ENCODE assay signal across 8 cellular contexts in the genomic region with DNA sequence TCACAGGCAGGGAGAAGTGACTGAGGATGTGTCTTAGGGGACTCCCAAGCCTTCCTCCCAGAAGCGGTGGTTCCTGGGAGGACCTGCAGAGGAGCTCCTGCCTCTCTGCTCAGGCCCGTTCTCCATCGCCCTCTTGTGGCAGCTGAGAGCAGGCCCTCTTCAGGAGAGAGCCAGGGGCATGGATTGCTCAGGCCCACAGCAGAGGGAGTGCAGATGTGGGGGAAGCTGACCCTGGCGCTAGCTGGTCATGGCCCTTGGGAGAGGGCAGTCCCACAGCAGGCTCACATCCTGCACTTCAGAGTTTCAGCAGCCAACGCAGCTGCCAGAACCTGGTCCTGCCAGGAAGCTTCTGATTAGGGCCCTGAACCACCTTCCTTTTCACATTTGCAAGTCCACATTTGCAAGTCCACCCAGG.
DNase-seq lines count a peak whose midpoint lies in the region; ATAC-seq and TF ChIP-seq lines count a peak whose summit lies in the region.

No MANE protein-coding gene starts in this region.

- H4K5ac ChIP-seq in IMR-90 (ENCODE audit: low read depth, low read length), result no peak overlapping the region

- intact Hi-C loops in IMR-90 (cut with micrococcal nuclease), result no loop called here
- intact Hi-C loops in head of caudate nucleus (cut with DNase I), result no loop called here

- H2BK120ac ChIP-seq in IMR-90 (ENCODE audit: low read depth, low read length), result no peak overlapping the region

- H3K23ac ChIP-seq in IMR-90 (ENCODE audit: low read depth, low read length), result no peak overlapping the region

- no peak overlapping the region for H3K4ac ChIP-seq in IMR-90 (ENCODE audit: low read depth, low read length)

- TF ChIP-seq CTCF in IMR-90 (conservative IDR thresholded peaks at IDR 0.05; ENCODE audit: low read depth, low read length) (peak; percentile 74), retinal pigment epithelial cell (conservative IDR thresholded peaks at IDR 0.05; ENCODE audit: low read depth, low read length) (peak; percentile 91)

- H3K4me1 ChIP-seq in IMR-90 (ENCODE audit: control insufficient read depth, insufficient read depth, low read length) (no peaks in the 10 kb centered on the region), SJSA1 (replicated peaks) (no peaks in the 10 kb centered on the region)

- H3K14ac ChIP-seq in IMR-90 (replicated peaks; ENCODE audit: low read depth, low read length), result no peak overlapping the region

- peak; percentile 24; the same call in 1 of the 2 replicates for TF ChIP-seq RAD21 in IMR-90 (IDR thresholded peaks at IDR 0.05; ENCODE audit: low read length)

- DNase-seq in COLO829 (ENCODE audit: low spot score), result peak; percentile 75
- DNase-seq in IMR-90, result peak; percentile 65
- DNase-seq in SJSA1 (ENCODE audit: low read depth in 1 of 2, low spot score in 2 of 2), result peak; percentile 42 to 81
- peak; percentile 91 for DNase-seq in activated effector memory CD4-positive, alpha-beta T cell treated with anti-CD3 and anti-CD28 coated beads, Interleukin-2, amount 50 U/mL, for 16 hours
- DNase-seq in head of caudate nucleus, result peak in 40 of 42 donors; percentile 21 to 77 (median 52)
- no peak for DNase-seq in retinal pigment epithelial cell (ENCODE audit: low read depth)

- H3K4me3 ChIP-seq in IMR-90 (ENCODE audit: insufficient read depth, low read depth, low read length) (no peak overlapping the region), SJSA1 (no peak overlapping the region), retinal pigment epithelial cell (ENCODE audit: low read length) (no peak overlapping the region)

- H3K4me2 ChIP-seq in IMR-90 (ENCODE audit: low read depth, low read length), result no peak overlapping the region

- no peaks in the 10 kb centered on the region for H3K9me1 ChIP-seq in IMR-90 (ENCODE audit: insufficient read depth, low read length)

- H3K36me3 ChIP-seq in IMR-90 (ENCODE audit: control insufficient read depth, insufficient read depth, low read length), result no peaks in the 10 kb centered on the region
- H3K36me3 ChIP-seq in SJSA1, result no peaks in the 10 kb centered on the region

- H4K91ac ChIP-seq in IMR-90 (ENCODE audit: insufficient read depth, low read depth, low read length), result no peak overlapping the region

- H2BK20ac ChIP-seq in IMR-90 (ENCODE audit: low read depth, low read length), result no peak overlapping the region

- no peak overlapping the region for H3K18ac ChIP-seq in IMR-90 (ENCODE audit: low read depth, low read length)

- H3K27ac ChIP-seq in IMR-90 (ENCODE audit: insufficient read depth, low read length) (no peak overlapping the region), SJSA1 (no peak overlapping the region)

- H3K9me3 ChIP-seq in IMR-90 (ENCODE audit: control insufficient read depth, insufficient read depth, low read length), result no peaks in the 10 kb centered on the region
- no peaks in the 10 kb centered on the region for H3K9me3 ChIP-seq in SJSA1 (replicated peaks)

- H2AFZ ChIP-seq in IMR-90 (replicated peaks; ENCODE audit: low read length, poor library complexity), result peak overlapping the region; percentile 57

- POLR2A ChIA-PET in IMR-90 (lab: Charles Lee; ENCODE audit: unreplicated experiment), result no interaction called here

- TF ChIP-seq POLR2A in IMR-90 (IDR thresholded peaks at IDR 0.05; ENCODE audit: low read depth, low read length), result no peak

- H4K20me1 ChIP-seq in IMR-90 (ENCODE audit: insufficient read depth, low read length), result no peaks in the 10 kb centered on the region

- ATAC-seq in GM21360 (IDR thresholded peaks at IDR 0.05; ENCODE audit: unreplicated experiment) (peak; percentile 62), IMR-90 (ENCODE audit: low read depth) (peak; percentile 81), HG03378 (IDR thresholded peaks at IDR 0.05; ENCODE audit: unreplicated experiment) (no peak)

- H3K56ac ChIP-seq in IMR-90 (ENCODE audit: extremely low read depth, insufficient read depth, low read length), result no peak overlapping the region

- no TSS peak for BruUV-seq in IMR-90 (replicated peaks; lab: Mats Ljungman, UMichigan)

- H4K8ac ChIP-seq in IMR-90 (ENCODE audit: low read depth in 2 of 2, low read length in 2 of 2), result no peak overlapping the region

- dilution Hi-C loops in IMR-90 (cut with HindIII; ENCODE audit: low sequenced_read_pairs, unreplicated experiment), result no loop called here

- no peaks in the 10 kb centered on the region for H3K79me1 ChIP-seq in IMR-90 (ENCODE audit: low read depth in 1 of 2, low read length in 2 of 2)

- H2BK15ac ChIP-seq in IMR-90 (ENCODE audit: low read depth, low read length), result no peak overlapping the region

- H3K27me3 ChIP-seq in IMR-90 (ENCODE audit: control insufficient read depth, insufficient read depth, low read length), result no peaks in the 10 kb centered on the region
- no peaks in the 10 kb centered on the region for H3K27me3 ChIP-seq in SJSA1 (replicated peaks)

- H2BK5ac ChIP-seq in IMR-90 (ENCODE audit: low read depth, low read length, poor library complexity, severe bottlenecking), result no peak overlapping the region

- H2AK5ac ChIP-seq in IMR-90 (ENCODE audit: low read depth, low read length), result no peak overlapping the region

- H2AK9ac ChIP-seq in IMR-90 (replicated peaks; ENCODE audit: low read depth, low read length, poor library complexity), result no peak overlapping the region

- in situ Hi-C loops in IMR-90 (cut with MboI; ENCODE audit: low sequenced_read_pairs), result no loop called here

- 100% methylated on average over 1 of the region's 5 CpGs; no CpG with 5 or more reads in 1 of the 2 experiments for WGBS in IMR-90 (ENCODE audit: extremely low coverage in 2 of 2, insufficient read length in 1 of 2), 2 experiments

- no peak overlapping the region for H3K9ac ChIP-seq in IMR-90 (ENCODE audit: low read depth, low read length)

- CTCF ChIA-PET in IMR-90 (lab: Yijun Ruan, JAX), result interaction anchor here (0.9 to 3.5 kb wide), 6 partner anchors 12 to 259 kb away, joined by 3 to 14 read pairs (median 6); no protein-coding TSS in a partner anchor

TF ChIP-seq in IMR-90, 13 proteins besides CTCF, POLR2A, EP300 and RAD21:
- TF ChIP-seq SMC3 (IDR thresholded peaks at IDR 0.05; ENCODE audit: low read depth, low read length) (no peak), MXI1 (IDR thresholded peaks at IDR 0.05; ENCODE audit: borderline replicate concordance, low read depth, low read length) (no peak), MAFK (IDR thresholded peaks at IDR 0.05; ENCODE audit: low read depth, low read length) (no peak), MAZ (IDR thresholded peaks at IDR 0.05; ENCODE audit: borderline replicate concordance, low read depth, low read length) (no peak)
- TF ChIP-seq, protein P1, sequence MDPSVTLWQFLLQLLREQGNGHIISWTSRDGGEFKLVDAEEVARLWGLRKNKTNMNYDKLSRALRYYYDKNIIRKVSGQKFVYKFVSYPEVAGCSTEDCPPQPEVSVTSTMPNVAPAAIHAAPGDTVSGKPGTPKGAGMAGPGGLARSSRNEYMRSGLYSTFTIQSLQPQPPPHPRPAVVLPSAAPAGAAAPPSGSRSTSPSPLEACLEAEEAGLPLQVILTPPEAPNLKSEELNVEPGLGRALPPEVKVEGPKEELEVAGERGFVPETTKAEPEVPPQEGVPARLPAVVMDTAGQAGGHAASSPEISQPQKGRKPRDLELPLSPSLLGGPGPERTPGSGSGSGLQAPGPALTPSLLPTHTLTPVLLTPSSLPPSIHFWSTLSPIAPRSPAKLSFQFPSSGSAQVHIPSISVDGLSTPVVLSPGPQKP (IDR thresholded peaks at IDR 0.05; ENCODE audit: borderline replicate concordance, low read depth, low read length), result no peak
- TF ChIP-seq, protein P2, sequence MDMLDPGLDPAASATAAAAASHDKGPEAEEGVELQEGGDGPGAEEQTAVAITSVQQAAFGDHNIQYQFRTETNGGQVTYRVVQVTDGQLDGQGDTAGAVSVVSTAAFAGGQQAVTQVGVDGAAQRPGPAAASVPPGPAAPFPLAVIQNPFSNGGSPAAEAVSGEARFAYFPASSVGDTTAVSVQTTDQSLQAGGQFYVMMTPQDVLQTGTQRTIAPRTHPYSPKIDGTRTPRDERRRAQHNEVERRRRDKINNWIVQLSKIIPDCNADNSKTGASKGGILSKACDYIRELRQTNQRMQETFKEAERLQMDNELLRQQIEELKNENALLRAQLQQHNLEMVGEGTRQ (IDR thresholded peaks at IDR 0.05; ENCODE audit: low read depth, low read length), result no peak
